In the genomic region with DNA sequence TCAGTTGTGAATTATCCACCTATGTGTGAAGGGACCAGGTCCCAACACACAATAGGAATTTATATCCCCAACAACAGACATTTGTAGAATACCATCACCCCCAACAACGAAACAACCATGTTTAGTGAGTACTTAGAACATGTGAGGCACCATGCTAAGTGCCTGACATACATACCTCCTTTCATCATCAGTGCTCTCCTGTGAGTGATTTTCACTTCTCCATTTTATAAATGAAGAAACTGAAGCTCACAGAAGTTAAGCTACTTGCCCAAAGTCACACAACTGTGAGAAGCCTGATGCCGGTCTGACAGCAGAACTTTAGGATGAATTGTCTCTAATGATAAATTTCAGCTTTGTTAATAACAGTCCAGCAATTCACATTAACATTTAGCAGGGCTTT, we compare ENCODE assay signal across 18 cellular contexts. TPM values are rescaled to one million over a fixed set of nuclear protein-coding genes. Genes with fewer than 3 reads are reported as not detected.
DNase-seq lines count a peak whose midpoint lies in the region; ATAC-seq and TF ChIP-seq lines count a peak whose summit lies in the region.
"Had no signal": no experiment of that assay in that cellular context is flagged by ENCODE, and none has a peak within 500 bp of the region (broad histone marks: within the 10 kb centered on the region; RNA-seq: fewer than 3 reads in every experiment).

No MANE protein-coding gene starts in this region.

- no peak overlapping the region for H3K27ac Mint-ChIP-seq in glutamatergic neuron (ENCODE audit: unreplicated experiment)
- H3K27ac Mint-ChIP-seq: activated T-cell treated with anti-CD3 and anti-CD28 coated beads, Interleukin-2, amount 50 U/mL, for 72 hours; naive thymus-derived CD8-positive, alpha-beta T cell had no signal

- H3K36me3 Mint-ChIP-seq in glutamatergic neuron (ENCODE audit: unreplicated experiment), result no peaks in the 10 kb centered on the region
- H3K36me3 Mint-ChIP-seq: naive thymus-derived CD8-positive, alpha-beta T cell had no signal

- H3K4me1 Mint-ChIP-seq in glutamatergic neuron (ENCODE audit: low read depth, unreplicated experiment), result no peaks in the 10 kb centered on the region

- peaks cover 4% of the 10 kb centered on the region for H3K9me3 Mint-ChIP-seq in glutamatergic neuron (ENCODE audit: unreplicated experiment)
- H3K9me3 Mint-ChIP-seq: activated T-cell treated with anti-CD3 and anti-CD28 coated beads, Interleukin-2, amount 50 U/mL, for 72 hours; naive thymus-derived CD8-positive, alpha-beta T cell had no signal

- DNase-seq in GM06990 (ENCODE audit: extremely low read depth, insufficient read length) (peak; percentile 41), NOMO-1 treated with dmso at 0.1 percent for 144 hours (lab: John Stamatoyannopoulos, UW; ENCODE audit: unreplicated experiment) (peak; percentile 59), NCI-H1694 (lab: John Stamatoyannopoulos, UW) (no peak), glutamatergic neuron (no peak)
- DNase-seq in activated CD4-positive, CD25-positive, alpha-beta regulatory T cell treated with anti-CD3 and anti-CD28 coated beads, Interleukin-2, amount 50 U/mL, for 72 hours, result no peak
- DNase-seq: activated T-cell treated with anti-CD3 and anti-CD28 coated beads, Interleukin-2, amount 50 U/mL, for 72 hours; foreskin keratinocyte; GOT3; naive thymus-derived CD8-positive, alpha-beta T cell; NCI-H510A; transverse colon had no signal

- TF ChIP-seq CTCF in GM06990 (IDR thresholded peaks at IDR 0.05; ENCODE audit: insufficient read depth, low read length, poor library complexity, severe bottlenecking) (no peak), glutamatergic neuron (IDR thresholded peaks at IDR 0.05; ENCODE audit: partially characterized antibody, unreplicated experiment) (no peak)

- H3K4me3 Mint-ChIP-seq in glutamatergic neuron (ENCODE audit: unreplicated experiment), result no peak overlapping the region
- H3K4me3 Mint-ChIP-seq: activated T-cell treated with anti-CD3 and anti-CD28 coated beads, Interleukin-2, amount 50 U/mL, for 72 hours; naive thymus-derived CD8-positive, alpha-beta T cell had no signal

- no peaks in the 10 kb centered on the region; the same call in 1 of the 2 replicates for H3K27me3 ChIP-seq in GM06990 (replicated peaks; ENCODE audit: control insufficient read depth, insufficient read depth, low read length)
- H3K27me3 ChIP-seq: ascending aorta had no signal

- peaks cover under 1% of the 10 kb centered on the region for H3K27me3 Mint-ChIP-seq in glutamatergic neuron (ENCODE audit: unreplicated experiment)

- H3K36me3 ChIP-seq in GM06990 (ENCODE audit: control insufficient read depth, insufficient read depth, low read length), result no peaks in the 10 kb centered on the region
- H3K36me3 ChIP-seq: ascending aorta, transverse colon had no signal

- ATAC-seq in GM19395 (IDR thresholded peaks at IDR 0.05; ENCODE audit: unreplicated experiment), result peak; percentile 82
- ATAC-seq in HG03066 (IDR thresholded peaks at IDR 0.05; ENCODE audit: low read depth, unreplicated experiment), result peak; percentile 72
- ATAC-seq in GM19324 (IDR thresholded peaks at IDR 0.05; ENCODE audit: low FRiP score, unreplicated experiment), result no peak
- ATAC-seq: activated CD4-positive, CD25-positive, alpha-beta regulatory T cell treated with anti-CD3 and anti-CD28 coated beads, Interleukin-2, amount 50 U/mL, for 24 hours; activated T-cell treated with anti-CD3 and anti-CD28 coated beads, Interleukin-2, amount 50 U/mL, for 72 hours; foreskin keratinocyte; naive thymus-derived CD8-positive, alpha-beta T cell had no signal

- no peak overlapping the region for H3K4me3 ChIP-seq in GM06990 (replicated peaks; ENCODE audit: low read depth, low read length)
- H3K4me3 ChIP-seq: ascending aorta, smooth muscle cell, transverse colon had no signal

RNA-seq across cellular contexts. Expression of gene SPTB, which starts 35.4 kb away (rescaled TPM):
- 1.9 TPM for total RNA-seq in glutamatergic neuron (ENCODE audit: unreplicated experiment)
- total RNA-seq: SK-MEL-5 had no signal

Comparison
In these comparisons a context has a peak if more than half of its experiments do, and no peak if none do; other contexts are left out.
1. DNase-seq: peak in GM06990 (single experiment) and NOMO-1 treated with dmso at 0.1 percent for 144 hours (single experiment); none in NCI-H1694 (single experiment), activated CD4-positive, CD25-positive, alpha-beta regulatory T cell treated with anti-CD3 and anti-CD28 coated beads, Interleukin-2, amount 50 U/mL, for 72 hours (single experiment) and glutamatergic neuron (single experiment).